In the genomic region with DNA sequence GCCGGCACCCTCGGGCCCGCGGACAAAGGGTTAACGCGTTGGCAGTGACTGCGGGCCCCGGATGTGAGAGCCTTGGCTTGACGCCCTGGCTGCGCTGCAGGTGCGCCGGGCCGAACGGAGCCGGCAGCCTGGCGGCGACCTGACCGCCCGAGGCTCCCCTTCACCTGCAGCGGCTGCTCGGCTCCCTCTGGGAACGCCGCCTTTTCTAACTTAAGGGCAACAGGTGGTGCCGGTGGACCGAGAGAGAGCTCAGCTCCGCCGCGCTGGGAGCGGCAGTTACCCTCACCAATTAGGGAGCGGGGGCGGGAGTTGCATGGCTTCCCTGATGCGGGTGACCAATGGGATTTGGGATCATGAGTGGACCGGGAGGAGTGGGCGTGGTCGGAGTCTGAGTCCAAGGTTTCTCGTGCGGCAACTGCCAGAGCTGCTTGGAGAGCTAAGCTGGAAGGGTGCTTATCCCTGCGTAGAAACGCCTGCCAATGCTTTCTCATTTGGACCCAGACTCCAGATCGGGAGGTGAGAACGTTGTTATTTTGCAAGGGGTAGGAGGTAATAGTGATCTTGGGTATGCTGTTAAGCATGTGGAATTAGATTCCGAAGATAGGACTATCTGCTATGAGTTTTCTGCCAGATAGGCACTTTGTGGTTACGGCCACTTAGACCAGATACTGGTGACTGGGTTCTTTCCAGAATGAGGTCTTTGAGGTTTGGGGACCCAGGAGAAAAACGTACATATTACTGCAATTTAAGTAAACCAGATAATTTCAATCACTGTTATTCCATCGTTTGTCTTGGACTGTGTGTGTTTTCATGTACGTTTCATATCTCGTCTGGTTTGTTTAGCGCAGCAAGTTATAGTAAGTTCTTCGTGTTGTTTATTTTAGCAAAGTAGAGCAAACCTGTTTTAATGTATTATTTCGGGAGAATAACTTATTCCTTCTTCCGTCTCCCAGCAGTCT, we compare ENCODE assay signal across 8 cellular contexts. TPM values are rescaled to one million over a fixed set of nuclear protein-coding genes. Genes with fewer than 3 reads are reported as not detected.
DNase-seq lines count a peak whose midpoint lies in the region; ATAC-seq and TF ChIP-seq lines count a peak whose summit lies in the region.

A gene with protein sequence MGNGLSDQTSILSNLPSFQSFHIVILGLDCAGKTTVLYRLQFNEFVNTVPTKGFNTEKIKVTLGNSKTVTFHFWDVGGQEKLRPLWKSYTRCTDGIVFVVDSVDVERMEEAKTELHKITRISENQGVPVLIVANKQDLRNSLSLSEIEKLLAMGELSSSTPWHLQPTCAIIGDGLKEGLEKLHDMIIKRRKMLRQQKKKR (plus strand): TSS at position 421 of the 959 bp plus-strand sequence. CDS start 622 bp downstream, outside the sequence.

- H3K36me3 Mint-ChIP-seq in natural killer cell treated with Interleukin-12 subunit alpha and Interleukin-12 subunit beta and Interleukin-15 and Interleukin-18, amount 100 ng/mL, for 72 hours: no peaks in the 10 kb centered on the region

- DNase-seq in EH (ENCODE audit: low read depth) (peak; percentile 98), H4 (ENCODE audit: low spot score) (peak; percentile 100), LNCaP clone FGC (ENCODE audit: low read depth) (peak; percentile 96), SHP77 treated with DMSO at 0.1 percent for 48 hours (lab: John Stamatoyannopoulos, UW) (peak; percentile 99), activated gamma-delta T cell (lab: John Stamatoyannopoulos, UW) (peak; percentile 58), fibroblast of the aortic adventitia (ENCODE audit: low read depth) (peak; percentile 98)
- DNase-seq in natural killer cell treated with Interleukin-12 subunit alpha and Interleukin-12 subunit beta and Interleukin-15 and Interleukin-18, amount 100 ng/mL, for 72 hours (ENCODE audit: low spot score): peak; percentile 93
- peak; percentile 89 for DNase-seq in stimulated activated naive CD4-positive, alpha-beta T cell treated with Interleukin-2 at 50 U/mL for 16 hours (lab: John Stamatoyannopoulos, UW)

- TF ChIP-seq CTCF in LNCaP clone FGC (IDR thresholded peaks at IDR 0.05; ENCODE audit: control insufficient read depth, extremely low read depth, insufficient read depth): peak; percentile 80
- TF ChIP-seq CTCF in fibroblast of the aortic adventitia (IDR thresholded peaks at IDR 0.05; ENCODE audit: insufficient read depth, low read length): peak; percentile 45

- no peaks in the 10 kb centered on the region for H3K9me3 Mint-ChIP-seq in natural killer cell treated with Interleukin-12 subunit alpha and Interleukin-12 subunit beta and Interleukin-15 and Interleukin-18, amount 100 ng/mL, for 72 hours

- peaks cover 19 to 33% of the 10 kb centered on the region in 2 donors for H3K4me1 Mint-ChIP-seq in natural killer cell treated with Interleukin-12 subunit alpha and Interleukin-12 subunit beta and Interleukin-15 and Interleukin-18, amount 100 ng/mL, for 72 hours (ENCODE audit: low read depth in 2 of 2)

- peak within 1 kb of the TSS; percentile 54 to 85 for H3K27ac Mint-ChIP-seq in natural killer cell treated with Interleukin-12 subunit alpha and Interleukin-12 subunit beta and Interleukin-15 and Interleukin-18, amount 100 ng/mL, for 72 hours

- H3K27me3 Mint-ChIP-seq in natural killer cell treated with Interleukin-12 subunit alpha and Interleukin-12 subunit beta and Interleukin-15 and Interleukin-18, amount 100 ng/mL, for 72 hours: no peaks in the 10 kb centered on the region

- H3K4me3 ChIP-seq in LNCaP clone FGC (ENCODE audit: low read depth, low read length) (peak within 1 kb of the TSS; percentile 67), fibroblast of the aortic adventitia (ENCODE audit: low read depth, low read length) (peak within 1 kb of the TSS; percentile 78)

- ATAC-seq in natural killer cell treated with Interleukin-12 subunit alpha and Interleukin-12 subunit beta and Interleukin-15 and Interleukin-18, amount 100 ng/mL, for 72 hours: peak; percentile 79 to 84

- H3K4me3 Mint-ChIP-seq in natural killer cell treated with Interleukin-12 subunit alpha and Interleukin-12 subunit beta and Interleukin-15 and Interleukin-18, amount 100 ng/mL, for 72 hours: peak within 1 kb of the TSS; percentile 93

RNA-seq across cellular contexts. Expression of the gene that starts here (rescaled TPM):
- 139 and 154 TPM in 2 replicates for total RNA-seq in H4 (2014; rRNA removed; shearing (Covaris generic))
- 13.2 and 25.8 TPM in 2 replicates for total RNA-seq in fibroblast of the aortic adventitia (ENCODE audit: low replicate concordance)
- total RNA-seq in natural killer cell treated with Interleukin-12 subunit alpha and Interleukin-12 subunit beta and Interleukin-15 and Interleukin-18, amount 100 ng/mL, for 72 hours: 10 to 100 TPM in 1 of 2 donors, 1 to 10 TPM in 1; 9.4 to 16.3 TPM

Comparison
In these comparisons a context has a peak if more than half of its experiments do, and no peak if none do; other contexts are left out.
1. Peak in every context shown above with its lines: DNase-seq, ATAC-seq and H3K4me3 ChIP-seq.